39 cellular contexts compared by ENCODE assay signal in the genomic region with DNA sequence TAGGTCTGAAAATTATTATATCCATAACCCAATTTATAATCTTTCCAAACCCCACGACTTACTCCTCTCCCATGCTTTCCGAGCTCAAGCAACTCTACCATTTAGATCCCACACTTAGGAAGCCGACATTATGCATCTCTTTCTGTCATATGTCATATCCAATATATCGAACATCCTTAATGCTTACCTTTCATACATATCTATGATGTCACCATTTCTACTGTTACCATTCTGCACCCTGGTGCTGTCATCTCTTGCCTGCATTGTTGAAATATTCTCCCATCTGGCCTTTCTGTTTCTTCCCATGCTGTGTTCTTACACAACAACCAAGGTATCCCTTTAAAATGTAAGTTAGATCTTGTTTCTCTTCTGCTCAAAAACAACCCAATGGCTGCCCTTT.
"Had no signal": no experiment of that assay in that cellular context is flagged by ENCODE, and none has a peak within 500 bp of the region (broad histone marks: within the 10 kb centered on the region; RNA-seq: fewer than 3 reads in every experiment).

No MANE protein-coding gene starts in this region.

- H3K4me1 ChIP-seq: adrenal gland, ascending aorta, body of pancreas, breast epithelium had no signal

- H3K27ac ChIP-seq: adrenal gland, ascending aorta, body of pancreas, brain microvascular endothelial cell, breast epithelium, cardiac muscle cell had no signal

- H3K27me3 Mint-ChIP-seq: activated naive CD4-positive, alpha-beta T cell treated with anti-CD3 and anti-CD28 coated beads, Interleukin-2, amount 10 ng/mL, durations not matched to agents 7 days and 5 days; activated naive CD4-positive, alpha-beta T cell treated with anti-CD3 and anti-CD28 coated beads, Interleukin-2, amount 50 U/mL, for 24 hours; activated naive CD8-positive, alpha-beta T cell; activated naive CD8-positive, alpha-beta T cell treated with anti-CD3 and anti-CD28 coated beads, Interleukin-2, amount 10 ng/mL, durations not matched to agents 7 days and 5 days; activated naive CD8-positive, alpha-beta T cell treated with anti-CD3 and anti-CD28 coated beads, Interleukin-2, amount 50 U/mL, for 24 hours; activated T-cell treated with anti-CD3 and anti-CD28 coated beads, Interleukin-2, amount 50 U/mL, for 24 hours; activated T-helper 17 cell treated with anti-CD3 and anti-CD28 coated beads, Interleukin-2, amount 50 U/mL, for 72 hours; brain; central memory CD8-positive, alpha-beta T cell had no signal

- H3K4me1 Mint-ChIP-seq: activated naive CD4-positive, alpha-beta T cell treated with anti-CD3 and anti-CD28 coated beads, Interleukin-2, amount 10 ng/mL, durations not matched to agents 7 days and 5 days; activated naive CD4-positive, alpha-beta T cell treated with anti-CD3 and anti-CD28 coated beads, Interleukin-2, amount 50 U/mL, for 24 hours; activated naive CD8-positive, alpha-beta T cell treated with anti-CD3 and anti-CD28 coated beads, Interleukin-2, amount 10 ng/mL, durations not matched to agents 7 days and 5 days; activated naive CD8-positive, alpha-beta T cell treated with anti-CD3 and anti-CD28 coated beads, Interleukin-2, amount 50 U/mL, for 24 hours; activated T-helper 17 cell treated with anti-CD3 and anti-CD28 coated beads, Interleukin-2, amount 50 U/mL, for 72 hours; central memory CD8-positive, alpha-beta T cell had no signal

- FAIRE-seq: astrocyte, bronchial epithelial cell had no signal

- H3K4me3 Mint-ChIP-seq: activated naive CD4-positive, alpha-beta T cell treated with anti-CD3 and anti-CD28 coated beads for 36 hours; activated naive CD4-positive, alpha-beta T cell treated with anti-CD3 and anti-CD28 coated beads, Interleukin-2, amount 10 ng/mL, durations not matched to agents 7 days and 5 days; activated naive CD4-positive, alpha-beta T cell treated with anti-CD3 and anti-CD28 coated beads, Interleukin-2, amount 50 U/mL, for 24 hours; activated naive CD8-positive, alpha-beta T cell; activated naive CD8-positive, alpha-beta T cell treated with anti-CD3 and anti-CD28 coated beads, Interleukin-2, amount 10 ng/mL, durations not matched to agents 7 days and 5 days; activated naive CD8-positive, alpha-beta T cell treated with anti-CD3 and anti-CD28 coated beads, Interleukin-2, amount 50 U/mL, for 24 hours; activated T-cell treated with anti-CD3 and anti-CD28 coated beads, Interleukin-2, amount 50 U/mL, for 24 hours; activated T-cell treated with anti-CD3 and anti-CD28 coated beads, Interleukin-2, amount 50 U/mL, for 4 hours; activated T-cell treated with anti-CD3 and anti-CD28 coated beads, Interleukin-2, amount 50 U/mL, for 72 hours; activated T-helper 1 cell treated with anti-CD3 and anti-CD28 coated beads, Interleukin-12 subunit alpha, Interleukin-12 subunit beta, Interleukin-2, Interleukin-4 antibody, amounts not matched to agents 30 ng/mL and 10 ng/mL and 1 ng/mL, durations not matched to agents 14 hours and 24 hours and 36 hours; activated T-helper 17 cell treated with anti-CD3 and anti-CD28 coated beads, Interleukin-2, amount 50 U/mL, for 72 hours; brain; central memory CD8-positive, alpha-beta T cell had no signal

- H3K36me3 ChIP-seq: adrenal gland, ascending aorta, brain microvascular endothelial cell, breast epithelium, cardiac muscle cell had no signal

- DNase-seq: activated effector memory CD4-positive, alpha-beta T cell treated with anti-CD3 and anti-CD28 coated beads, Interleukin-2, amount 50 U/mL, for 16 hours; activated effector memory CD4-positive, alpha-beta T cell treated with Interleukin-2 at 50 U/mL for 16 hours; activated gamma-delta T cell; activated gamma-delta T cell treated with Interleukin-2 at 50 U/mL for 16 hours; activated naive CD4-positive, alpha-beta T cell; activated naive CD4-positive, alpha-beta T cell treated with anti-CD3 and anti-CD28 coated beads for 36 hours; activated naive CD4-positive, alpha-beta T cell treated with anti-CD3 and anti-CD28 coated beads, Interleukin-2, amount 10 ng/mL, durations not matched to agents 7 days and 5 days; activated naive CD4-positive, alpha-beta T cell treated with anti-CD3 and anti-CD28 coated beads, Interleukin-2, amount 50 U/mL, for 16 hours; activated naive CD4-positive, alpha-beta T cell treated with Interleukin-2 at 50 U/mL for 16 hours; activated naive CD8-positive, alpha-beta T cell treated with anti-CD3 and anti-CD28 coated beads, Interleukin-2, amount 10 ng/mL, durations not matched to agents 7 days and 5 days; activated naive CD8-positive, alpha-beta T cell treated with anti-CD3 and anti-CD28 coated beads, Interleukin-2, amount 50 U/mL, for 24 hours; activated T-cell treated with anti-CD3 and anti-CD28 coated beads, Interleukin-2, amount 50 U/mL, for 1 hour; activated T-cell treated with anti-CD3 and anti-CD28 coated beads, Interleukin-2, amount 50 U/mL, for 24 hours; activated T-cell treated with anti-CD3 and anti-CD28 coated beads, Interleukin-2, amount 50 U/mL, for 4 hours; activated T-cell treated with anti-CD3 and anti-CD28 coated beads, Interleukin-2, amount 50 U/mL, for 48 hours; activated T-cell treated with anti-CD3 and anti-CD28 coated beads, Interleukin-2, amount 50 U/mL, for 72 hours; adrenal gland; amniotic stem cell; amygdala; anterior cingulate cortex; aorta; body of pancreas; brain microvascular endothelial cell; caudate nucleus; central memory CD4-positive, alpha-beta T cell; cerebellar nuclear complex had no signal

- H3K36me3 Mint-ChIP-seq: activated naive CD4-positive, alpha-beta T cell treated with anti-CD3 and anti-CD28 coated beads, Interleukin-2, amount 10 ng/mL, durations not matched to agents 7 days and 5 days; activated naive CD4-positive, alpha-beta T cell treated with anti-CD3 and anti-CD28 coated beads, Interleukin-2, amount 50 U/mL, for 24 hours; activated naive CD4-positive, alpha-beta T cell treated with anti-CD3 and anti-CD28 coated beads, Interleukin-2, amount 50 U/mL, for 72 hours; activated naive CD8-positive, alpha-beta T cell; activated naive CD8-positive, alpha-beta T cell treated with anti-CD3 and anti-CD28 coated beads, Interleukin-2, amount 10 ng/mL, durations not matched to agents 7 days and 5 days; brain had no signal

- ATAC-seq: activated naive CD4-positive, alpha-beta T cell treated with anti-CD3 and anti-CD28 coated beads, Interleukin-2, amount 50 U/mL, for 72 hours; activated naive CD8-positive, alpha-beta T cell treated with anti-CD3 and anti-CD28 coated beads, Interleukin-2, amount 50 U/mL, for 24 hours; activated T-cell treated with anti-CD3 and anti-CD28 coated beads, Interleukin-2, amount 50 U/mL, for 4 hours; activated T-cell treated with anti-CD3 and anti-CD28 coated beads, Interleukin-2, amount 50 U/mL, for 72 hours; activated T-helper 17 cell treated with anti-CD3 and anti-CD28 coated beads, Interleukin-2, amount 50 U/mL, for 72 hours; body of pancreas had no signal

- H3K9me3 ChIP-seq: adrenal gland, ascending aorta, body of pancreas, breast epithelium had no signal

- H3K9me3 Mint-ChIP-seq: activated naive CD4-positive, alpha-beta T cell treated with anti-CD3 and anti-CD28 coated beads, Interleukin-2, amount 10 ng/mL, durations not matched to agents 7 days and 5 days; activated naive CD8-positive, alpha-beta T cell treated with anti-CD3 and anti-CD28 coated beads, Interleukin-2, amount 10 ng/mL, durations not matched to agents 7 days and 5 days; activated T-cell treated with anti-CD3 and anti-CD28 coated beads, Interleukin-2, amount 50 U/mL, for 24 hours; activated T-helper 1 cell treated with anti-CD3 and anti-CD28 coated beads, Interleukin-12 subunit alpha, Interleukin-12 subunit beta, Interleukin-2, Interleukin-4 antibody, amounts not matched to agents 30 ng/mL and 10 ng/mL and 1 ng/mL, durations not matched to agents 14 hours and 24 hours and 36 hours; activated T-helper 2 cell treated with anti-CD3 and anti-CD28 coated beads, Interferon-gamma antibody, Interleukin-2, Interleukin-4, amounts not matched to agents 10 μg/mL and 5 μg/mL and 100 μg/mL, durations not matched to agents 14 hours and 24 hours and 36 hours; brain had no signal

- H3K27ac Mint-ChIP-seq: activated naive CD4-positive, alpha-beta T cell treated with anti-CD3 and anti-CD28 coated beads for 36 hours; activated naive CD4-positive, alpha-beta T cell treated with anti-CD3 and anti-CD28 coated beads, Interleukin-2, amount 10 ng/mL, durations not matched to agents 7 days and 5 days; activated naive CD4-positive, alpha-beta T cell treated with anti-CD3 and anti-CD28 coated beads, Interleukin-2, amount 50 U/mL, for 24 hours; activated naive CD4-positive, alpha-beta T cell treated with anti-CD3 and anti-CD28 coated beads, Interleukin-2, amount 50 U/mL, for 72 hours; activated naive CD8-positive, alpha-beta T cell; activated naive CD8-positive, alpha-beta T cell treated with anti-CD3 and anti-CD28 coated beads, Interleukin-2, amount 10 ng/mL, durations not matched to agents 7 days and 5 days; activated naive CD8-positive, alpha-beta T cell treated with anti-CD3 and anti-CD28 coated beads, Interleukin-2, amount 50 U/mL, for 24 hours; activated T-cell treated with anti-CD3 and anti-CD28 coated beads, Interleukin-2, amount 50 U/mL, for 24 hours; activated T-cell treated with anti-CD3 and anti-CD28 coated beads, Interleukin-2, amount 50 U/mL, for 72 hours; activated T-helper 1 cell treated with anti-CD3 and anti-CD28 coated beads, Interleukin-12 subunit alpha, Interleukin-12 subunit beta, Interleukin-2, Interleukin-4 antibody, amounts not matched to agents 30 ng/mL and 10 ng/mL and 1 ng/mL, durations not matched to agents 14 hours and 24 hours and 36 hours; activated T-helper 17 cell treated with anti-CD3 and anti-CD28 coated beads, Interleukin-2, amount 50 U/mL, for 72 hours; activated T-helper 2 cell treated with anti-CD3 and anti-CD28 coated beads, Interferon-gamma antibody, Interleukin-2, Interleukin-4, amounts not matched to agents 10 μg/mL and 5 μg/mL and 100 μg/mL, durations not matched to agents 14 hours and 24 hours and 36 hours; brain had no signal

- H3K4me3 ChIP-seq: adrenal gland, ascending aorta, body of pancreas, breast epithelium, cardiac muscle cell had no signal

- H3K27me3 ChIP-seq: adrenal gland, ascending aorta, body of pancreas, brain microvascular endothelial cell, breast epithelium, cardiac muscle cell had no signal
